2 cellular contexts compared by ENCODE assay signal in the genomic region with DNA sequence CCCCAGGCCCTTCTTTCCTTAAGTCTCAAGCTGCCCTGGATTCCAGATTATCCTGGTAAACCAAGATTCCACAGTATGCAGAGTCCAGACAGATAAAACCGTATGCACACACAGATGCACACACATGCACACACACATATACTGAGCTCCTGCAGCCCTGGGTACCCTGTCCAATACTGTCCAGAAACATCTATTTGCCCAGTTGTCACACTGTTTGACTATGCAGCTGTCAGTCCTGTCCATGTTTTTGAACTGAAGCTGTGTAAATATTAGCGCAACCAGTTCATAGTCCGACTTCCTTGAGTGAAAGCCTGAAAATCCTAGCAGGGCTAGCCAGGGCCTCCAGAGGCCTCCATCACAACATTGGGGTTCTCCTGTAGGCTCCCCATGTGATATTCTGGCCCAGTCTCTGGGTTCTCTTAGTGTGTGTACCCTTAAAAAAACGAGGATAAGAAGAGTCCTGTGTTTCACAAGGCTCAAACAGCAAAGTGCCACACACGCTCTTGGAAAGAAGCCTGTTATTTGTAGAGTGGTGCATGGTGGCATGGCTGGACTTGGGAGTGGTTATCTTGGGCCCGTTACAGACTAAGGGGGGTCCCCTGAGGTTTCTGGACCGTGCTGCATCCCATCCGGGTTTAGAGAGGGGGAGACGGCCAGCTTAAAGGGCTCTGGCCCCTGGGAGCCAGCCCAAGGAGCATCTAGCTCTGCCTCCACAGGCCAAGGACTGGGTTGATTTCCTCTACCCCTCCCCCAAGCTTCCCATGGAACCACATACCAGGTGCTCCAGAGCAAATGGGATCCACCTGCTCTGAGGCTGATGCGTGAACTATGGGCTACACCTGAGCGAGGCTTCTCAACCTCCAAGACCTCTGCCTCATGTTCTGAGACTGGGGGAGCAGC.
TF ChIP-seq lines count a peak whose summit lies in the region.

No MANE protein-coding gene starts in this region.

TF ChIP-seq in SK-N-SH, 30 proteins besides CTCF, POLR2A, EP300 and RAD21 (continued from another document):
- no peak for TF ChIP-seq ELF1 (IDR thresholded peaks at IDR 0.05)
- no peak for TF ChIP-seq GATA2 (CRISPR knock-in tag; IDR thresholded peaks at IDR 0.05)
- no peak for TF ChIP-seq JUND (IDR thresholded peaks at IDR 0.05)
- TF ChIP-seq RCOR1 (IDR thresholded peaks at IDR 0.05; ENCODE audit: low read length), result no peak
- TF ChIP-seq, protein P1, sequence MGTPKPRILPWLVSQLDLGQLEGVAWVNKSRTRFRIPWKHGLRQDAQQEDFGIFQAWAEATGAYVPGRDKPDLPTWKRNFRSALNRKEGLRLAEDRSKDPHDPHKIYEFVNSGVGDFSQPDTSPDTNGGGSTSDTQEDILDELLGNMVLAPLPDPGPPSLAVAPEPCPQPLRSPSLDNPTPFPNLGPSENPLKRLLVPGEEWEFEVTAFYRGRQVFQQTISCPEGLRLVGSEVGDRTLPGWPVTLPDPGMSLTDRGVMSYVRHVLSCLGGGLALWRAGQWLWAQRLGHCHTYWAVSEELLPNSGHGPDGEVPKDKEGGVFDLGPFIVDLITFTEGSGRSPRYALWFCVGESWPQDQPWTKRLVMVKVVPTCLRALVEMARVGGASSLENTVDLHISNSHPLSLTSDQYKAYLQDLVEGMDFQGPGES (IDR thresholded peaks at IDR 0.05; ENCODE audit: low read depth, low read length), result no peak
- no peak for TF ChIP-seq TEAD4 (IDR thresholded peaks at IDR 0.05; ENCODE audit: borderline replicate concordance, insufficient read depth)
- TF ChIP-seq NFIC (IDR thresholded peaks at IDR 0.05; ENCODE audit: borderline replicate concordance), result no peak

TF ChIP-seq in SK-N-SH treated with all-trans-retinoic acid at 6 μM for 48 hours, 23 proteins besides CTCF, POLR2A, EP300 and RAD21 (continued from another document):
- TF ChIP-seq BACH2 (CRISPR knock-in tag; IDR thresholded peaks at IDR 0.05; ENCODE audit: borderline replicate concordance), result no peak
- no peak for TF ChIP-seq TOX (CRISPR knock-in tag; IDR thresholded peaks at IDR 0.05; ENCODE audit: borderline replicate concordance)
- TF ChIP-seq CREB5 (CRISPR knock-in tag; IDR thresholded peaks at IDR 0.05; ENCODE audit: low read depth), result no peak
- no peak for TF ChIP-seq ISL1 (CRISPR knock-in tag; IDR thresholded peaks at IDR 0.05)
- no peak for TF ChIP-seq PPARA (CRISPR knock-in tag; IDR thresholded peaks at IDR 0.05; ENCODE audit: borderline replicate concordance)
- TF ChIP-seq POU6F1 (CRISPR knock-in tag; IDR thresholded peaks at IDR 0.05; ENCODE audit: borderline replicate concordance, low read depth), result no peak
- no peak for TF ChIP-seq RARB (CRISPR knock-in tag; IDR thresholded peaks at IDR 0.05)
